ENCODE assay signal across 8 cellular contexts in genomic region chr16:2152695-2153506, GRCh38. TPM values are rescaled to one million over a fixed set of nuclear protein-coding genes. Genes with fewer than 3 reads are reported as not detected.
A peak's percentile ranks its signal among the peaks of the same experiment; 100 is the strongest.
DNase-seq lines count a peak whose midpoint lies in the region; ATAC-seq and TF ChIP-seq lines count a peak whose summit lies in the region.

No MANE protein-coding gene starts in this region.

- H3K4me1 ChIP-seq in ACC112 (ENCODE audit: control insufficient read depth, insufficient read depth, low read length, unreplicated experiment) (peaks cover 46% of the 10 kb centered on the region), prostate gland (replicated peaks) (peaks cover 40% of the 10 kb centered on the region)

- H3K27ac Mint-ChIP-seq in T-helper 17 cell = peak overlapping the region; percentile 95

- no peaks in the 10 kb centered on the region for H3K27me3 Mint-ChIP-seq in T-helper 17 cell

- no peaks in the 10 kb centered on the region for H3K36me3 Mint-ChIP-seq in T-helper 17 cell (ENCODE audit: low read depth)

- H3K9me3 ChIP-seq in T-helper 17 cell (ENCODE audit: control insufficient read depth, low read length, poor library complexity, severe bottlenecking) = no peaks in the 10 kb centered on the region
- H3K9me3 ChIP-seq in prostate gland = no peaks in the 10 kb centered on the region

- H2AFZ ChIP-seq in ACC112 (ENCODE audit: low read length, unreplicated experiment) = no peak overlapping the region

- H3K4me3 Mint-ChIP-seq in T-helper 17 cell = peak overlapping the region; percentile 97

- no peak for TF ChIP-seq CTCF in prostate gland (IDR thresholded peaks at IDR 0.05)

- ATAC-seq in T-helper 17 cell = no peak

- H3K4me3 ChIP-seq in ACC112 (ENCODE audit: low read depth, low read length) = peak overlapping the region; percentile 98
- H3K4me3 ChIP-seq in prostate gland = peak overlapping the region; percentile 72 to 87

- DNase-seq in T-helper 17 cell (peak in 1 of 3 donors; percentile 9), epithelial cell of prostate (ENCODE audit: low read depth, low spot score) (no peak), prostate gland (ENCODE audit: low spot score) (no peak), NCI-H226 (no peak), NCI-H1436 treated with DMSO at 0.1 percent for 48 hours (lab: John Stamatoyannopoulos, UW) (no peak), NCI-H1105 (lab: John Stamatoyannopoulos, UW) (no peak)

- 24% methylated on average over 21 of the region's 25 CpGs for WGBS in prostate gland

- H3K27ac ChIP-seq in ACC112 (ENCODE audit: low read depth, low read length) = peak overlapping the region; percentile 61
- H3K27ac ChIP-seq in epithelial cell of prostate = peak overlapping the region; percentile 90
- peak overlapping the region; percentile 76 to 79 for H3K27ac ChIP-seq in prostate gland

- peak; percentile 58 for TF ChIP-seq POLR2A in GM18951 (IDR thresholded peaks at IDR 0.05; ENCODE audit: extremely low read depth, insufficient read depth, insufficient read length)
- no peak for TF ChIP-seq POLR2A in prostate gland (IDR thresholded peaks at IDR 0.05)

- peaks cover 62% of the 10 kb centered on the region for H3K79me2 ChIP-seq in ACC112 (ENCODE audit: control insufficient read depth, insufficient read depth, low read length, unreplicated experiment)

- in situ Hi-C loops in GM18951 (cut with MboI; ENCODE audit: low sequenced_read_pairs, unreplicated experiment) = no loop called here

- H3K4me1 Mint-ChIP-seq in T-helper 17 cell = peaks cover 42% of the 10 kb centered on the region

- H3K27me3 ChIP-seq in ACC112 (ENCODE audit: insufficient read depth, low read length) (no peaks in the 10 kb centered on the region), prostate gland (replicated peaks; ENCODE audit: insufficient read depth) (no peaks in the 10 kb centered on the region)

- intact Hi-C loops in prostate gland (cut with DNase I) = no loop called here

- H3K36me3 ChIP-seq in ACC112 (ENCODE audit: insufficient read depth, low read length) = peaks cover 30% of the 10 kb centered on the region
- no peaks in the 10 kb centered on the region for H3K36me3 ChIP-seq in prostate gland

RNA-seq across cellular contexts. Expression of gene TRAF7, which starts 2.7 kb away (rescaled TPM):
- 10 to 100 TPM; 32.4 to 35.0 TPM for total RNA-seq in T-helper 17 cell
- 10 to 100 TPM; 40.0 to 51.5 TPM for total RNA-seq in prostate gland

RNA-seq across cellular contexts. Expression of gene RAB26, which starts 4.5 kb away (rescaled TPM):
- total RNA-seq in T-helper 17 cell (under 1 TPM; 0.21 to 0.57 TPM), prostate gland (1 to 10 TPM; 1.8 to 5.1 TPM)

RNA-seq across cellular contexts. Expression of gene PKD1, which starts 17.2 kb away (rescaled TPM):
- total RNA-seq in T-helper 17 cell = 10 to 100 TPM; 86.6 to 88.9 TPM
- 100 to 1,000 TPM; 205 to 349 TPM for total RNA-seq in prostate gland

RNA-seq across cellular contexts. Expression of gene CASKIN1, which starts 43.5 kb away (rescaled TPM):
- total RNA-seq in T-helper 17 cell (under 1 TPM in 1 of 2 donors, not detected in 1; 0.05 TPM), prostate gland (1 to 10 TPM in 1 of 2 donors, under 1 TPM in 1; 0.77 to 5.3 TPM)

RNA-seq across cellular contexts. Expression of gene MLST8, which starts 52.4 kb away (rescaled TPM):
- total RNA-seq in T-helper 17 cell = 10 to 100 TPM; 28.2 to 31.4 TPM
- 100 to 1,000 TPM in 1 of 2 donors, 10 to 100 TPM in 1; 55.9 to 110 TPM for total RNA-seq in prostate gland
